ENCODE assay signal across 1 cellular context in genomic region chrX:72181178-72182125, GRCh38.
TF ChIP-seq lines count a peak whose summit lies in the region.

Gene PIN4 (plus strand): TSS chrX:72181757. CDS start chrX:72181786, 29 bp downstream.

TF ChIP-seq in SK-N-SH, 30 proteins besides CTCF, POLR2A, EP300 and RAD21 (continued from another document):
- TF ChIP-seq IRF3 (IDR thresholded peaks at IDR 0.05; ENCODE audit: low read depth, low read length) (peak; percentile 40; the same call in 1 of the 2 replicates), NFIC (IDR thresholded peaks at IDR 0.05; ENCODE audit: borderline replicate concordance) (no peak), RFX5 (IDR thresholded peaks at IDR 0.05; ENCODE audit: low read length) (no peak), NRF1 (IDR thresholded peaks at IDR 0.05; ENCODE audit: low read depth, low read length) (peak; percentile 45; the same call in 1 of the 2 replicates), MEF2A (IDR thresholded peaks at IDR 0.05; ENCODE audit: borderline replicate concordance, low read depth) (no peak), EZH2phosphoT487 (IDR thresholded peaks at IDR 0.05; ENCODE audit: borderline replicate concordance, low read depth) (no peak), SMC3 (IDR thresholded peaks at IDR 0.05; ENCODE audit: low read depth, low read length) (no peak), GABPA (IDR thresholded peaks at IDR 0.05; ENCODE audit: low read depth) (peak; percentile 60; the same call in 1 of the 2 replicates), MXI1 (IDR thresholded peaks at IDR 0.05; ENCODE audit: low read depth, low read length) (peak; percentile 90), TAF1 (IDR thresholded peaks at IDR 0.05; ENCODE audit: borderline replicate concordance, low read depth, low read length) (peak; percentile 67), REST (IDR thresholded peaks at IDR 0.05; ENCODE audit: low read depth, low read length) (no peak)
- TF ChIP-seq, protein P1, sequence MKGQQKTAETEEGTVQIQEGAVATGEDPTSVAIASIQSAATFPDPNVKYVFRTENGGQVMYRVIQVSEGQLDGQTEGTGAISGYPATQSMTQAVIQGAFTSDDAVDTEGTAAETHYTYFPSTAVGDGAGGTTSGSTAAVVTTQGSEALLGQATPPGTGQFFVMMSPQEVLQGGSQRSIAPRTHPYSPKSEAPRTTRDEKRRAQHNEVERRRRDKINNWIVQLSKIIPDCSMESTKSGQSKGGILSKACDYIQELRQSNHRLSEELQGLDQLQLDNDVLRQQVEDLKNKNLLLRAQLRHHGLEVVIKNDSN (IDR thresholded peaks at IDR 0.05; ENCODE audit: borderline replicate concordance, low read depth), result no peak
- TF ChIP-seq, protein P2, sequence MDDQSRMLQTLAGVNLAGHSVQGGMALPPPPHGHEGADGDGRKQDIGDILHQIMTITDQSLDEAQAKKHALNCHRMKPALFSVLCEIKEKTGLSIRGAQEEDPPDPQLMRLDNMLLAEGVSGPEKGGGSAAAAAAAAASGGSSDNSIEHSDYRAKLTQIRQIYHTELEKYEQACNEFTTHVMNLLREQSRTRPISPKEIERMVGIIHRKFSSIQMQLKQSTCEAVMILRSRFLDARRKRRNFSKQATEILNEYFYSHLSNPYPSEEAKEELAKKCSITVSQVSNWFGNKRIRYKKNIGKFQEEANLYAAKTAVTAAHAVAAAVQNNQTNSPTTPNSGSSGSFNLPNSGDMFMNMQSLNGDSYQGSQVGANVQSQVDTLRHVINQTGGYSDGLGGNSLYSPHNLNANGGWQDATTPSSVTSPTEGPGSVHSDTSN (IDR thresholded peaks at IDR 0.05), result no peak
TF ChIP-seq in SK-N-SH: peak in this region for 9.
